Comparison of ENCODE assay signal across 1 cellular context in genomic region chr16:1492923-1493745, GRCh38.
TF ChIP-seq lines count a peak whose summit lies in the region.

TELO2 (plus strand) TSS chr16:1493360; CDS start chr16:1494282, 922 bp downstream.

TF ChIP-seq in K562, 482 proteins besides CTCF, POLR2A, EP300 and RAD21 (continued from another document and continues in another):
- TF ChIP-seq, protein P1, sequence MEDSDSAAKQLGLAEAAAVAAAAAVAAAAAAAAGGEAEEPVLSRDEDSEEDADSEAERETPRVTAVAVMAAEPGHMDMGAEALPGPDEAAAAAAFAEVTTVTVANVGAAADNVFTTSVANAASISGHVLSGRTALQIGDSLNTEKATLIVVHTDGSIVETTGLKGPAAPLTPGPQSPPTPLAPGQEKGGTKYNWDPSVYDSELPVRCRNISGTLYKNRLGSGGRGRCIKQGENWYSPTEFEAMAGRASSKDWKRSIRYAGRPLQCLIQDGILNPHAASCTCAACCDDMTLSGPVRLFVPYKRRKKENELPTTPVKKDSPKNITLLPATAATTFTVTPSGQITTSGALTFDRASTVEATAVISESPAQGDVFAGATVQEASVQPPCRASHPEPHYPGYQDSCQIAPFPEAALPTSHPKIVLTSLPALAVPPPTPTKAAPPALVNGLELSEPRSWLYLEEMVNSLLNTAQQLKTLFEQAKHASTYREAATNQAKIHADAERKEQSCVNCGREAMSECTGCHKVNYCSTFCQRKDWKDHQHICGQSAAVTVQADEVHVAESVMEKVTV (CRISPR knock-in tag; IDR thresholded peaks at IDR 0.05), result no peak
- TF ChIP-seq RFX7 (CRISPR knock-in tag; IDR thresholded peaks at IDR 0.05), result no peak
- peak; percentile 34; the same call in 1 of the 2 replicates for TF ChIP-seq MXI1 (IDR thresholded peaks at IDR 0.05; ENCODE audit: low read depth, low read length)
- peak; percentile 74 for TF ChIP-seq RBBP5 (IDR thresholded peaks at IDR 0.05; ENCODE audit: borderline replicate concordance, insufficient read depth, low read length, poor library complexity, severe bottlenecking)
- peak in 1 of 3 experiments; percentile 6 for TF ChIP-seq YY1 (IDR thresholded peaks at IDR 0.05; ENCODE audit: borderline replicate concordance in 1 of 3, control insufficient read depth in 1 of 3, extremely low read depth in 1 of 3, insufficient read depth in 3 of 3, insufficient read length in 1 of 3, insufficient replicate concordance in 2 of 3, low read depth in 1 of 3, low read length in 2 of 3)
- 0 out of 4 replicates have a peak, but pooled peaks of 1 of the 2 experiments have one; percentile 66 for TF ChIP-seq ARNT (IDR thresholded peaks at IDR 0.05)
- no peak for TF ChIP-seq ZNF140 (CRISPR knock-in tag; IDR thresholded peaks at IDR 0.05)
- no peak for TF ChIP-seq TRIM24 (IDR thresholded peaks at IDR 0.05)
- TF ChIP-seq MYC (IDR thresholded peaks at IDR 0.05; ENCODE audit: low read depth, low read length), result peak; percentile 95
- peak; percentile 86; the same call in 1 of the 2 replicates for TF ChIP-seq MYC (CRISPR knock-in tag; IDR thresholded peaks at IDR 0.05; ENCODE audit: borderline replicate concordance, low read depth)
- peak; percentile 83; the same call in 1 of the 2 replicates for TF ChIP-seq PHF8 (IDR thresholded peaks at IDR 0.05; ENCODE audit: borderline replicate concordance, low read length)
- peak; percentile 63; the same call in 1 of the 2 replicates for TF ChIP-seq HES1 (IDR thresholded peaks at IDR 0.05; ENCODE audit: low read depth)
- no peak for TF ChIP-seq SRSF9 (IDR thresholded peaks at IDR 0.05; ENCODE audit: borderline replicate concordance, low read depth, low read length)
- TF ChIP-seq ZEB2 (IDR thresholded peaks at IDR 0.05), result peak; percentile 100
- TF ChIP-seq NBN (IDR thresholded peaks at IDR 0.05; ENCODE audit: low read depth), result 0 out of 2 replicates have a peak, but pooled peaks have one; percentile 21
- no peak for TF ChIP-seq MYNN (IDR thresholded peaks at IDR 0.05)
- TF ChIP-seq MYNN (CRISPR knock-in tag; IDR thresholded peaks at IDR 0.05), result no peak
- 0 out of 2 replicates have a peak, but pooled peaks have one; percentile 6 for TF ChIP-seq OTX1 (CRISPR knock-in tag; IDR thresholded peaks at IDR 0.05)
- TF ChIP-seq, protein P2, sequence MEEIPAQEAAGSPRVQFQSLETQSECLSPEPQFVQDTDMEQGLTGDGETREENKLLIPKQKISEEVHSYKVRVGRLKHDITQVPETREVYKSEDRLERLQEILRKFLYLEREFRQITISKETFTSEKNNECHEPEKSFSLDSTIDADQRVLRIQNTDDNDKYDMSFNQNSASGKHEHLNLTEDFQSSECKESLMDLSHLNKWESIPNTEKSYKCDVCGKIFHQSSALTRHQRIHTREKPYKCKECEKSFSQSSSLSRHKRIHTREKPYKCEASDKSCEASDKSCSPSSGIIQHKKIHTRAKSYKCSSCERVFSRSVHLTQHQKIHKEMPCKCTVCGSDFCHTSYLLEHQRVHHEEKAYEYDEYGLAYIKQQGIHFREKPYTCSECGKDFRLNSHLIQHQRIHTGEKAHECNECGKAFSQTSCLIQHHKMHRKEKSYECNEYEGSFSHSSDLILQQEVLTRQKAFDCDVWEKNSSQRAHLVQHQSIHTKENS (CRISPR knock-in tag; IDR thresholded peaks at IDR 0.05), result no peak
- TF ChIP-seq, protein P3, sequence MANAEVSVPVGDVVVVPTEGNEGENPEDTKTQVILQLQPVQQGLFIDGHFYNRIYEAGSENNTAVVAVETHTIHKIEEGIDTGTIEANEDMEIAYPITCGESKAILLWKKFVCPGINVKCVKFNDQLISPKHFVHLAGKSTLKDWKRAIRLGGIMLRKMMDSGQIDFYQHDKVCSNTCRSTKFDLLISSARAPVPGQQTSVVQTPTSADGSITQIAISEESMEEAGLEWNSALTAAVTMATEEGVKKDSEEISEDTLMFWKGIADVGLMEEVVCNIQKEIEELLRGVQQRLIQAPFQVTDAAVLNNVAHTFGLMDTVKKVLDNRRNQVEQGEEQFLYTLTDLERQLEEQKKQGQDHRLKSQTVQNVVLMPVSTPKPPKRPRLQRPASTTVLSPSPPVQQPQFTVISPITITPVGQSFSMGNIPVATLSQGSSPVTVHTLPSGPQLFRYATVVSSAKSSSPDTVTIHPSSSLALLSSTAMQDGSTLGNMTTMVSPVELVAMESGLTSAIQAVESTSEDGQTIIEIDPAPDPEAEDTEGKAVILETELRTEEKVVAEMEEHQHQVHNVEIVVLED (CRISPR knock-in tag; IDR thresholded peaks at IDR 0.05), result peak; percentile 79
- TF ChIP-seq ZNF175 (CRISPR knock-in tag; IDR thresholded peaks at IDR 0.05; ENCODE audit: low read depth), result peak; percentile 82
- no peak for TF ChIP-seq TCF3 (CRISPR knock-in tag; IDR thresholded peaks at IDR 0.05)
- TF ChIP-seq GATAD2A (IDR thresholded peaks at IDR 0.05), result peak; percentile 22; the same call in 1 of the 2 replicates
- TF ChIP-seq GATAD2B (IDR thresholded peaks at IDR 0.05; ENCODE audit: borderline replicate concordance), result peak; percentile 67; the same call in 1 of the 2 replicates
- TF ChIP-seq ZHX1 (conservative IDR thresholded peaks at IDR 0.05; ENCODE audit: low read length), result 0 out of 2 replicates have a peak, but pooled peaks have one; percentile 16
- TF ChIP-seq, protein P4, sequence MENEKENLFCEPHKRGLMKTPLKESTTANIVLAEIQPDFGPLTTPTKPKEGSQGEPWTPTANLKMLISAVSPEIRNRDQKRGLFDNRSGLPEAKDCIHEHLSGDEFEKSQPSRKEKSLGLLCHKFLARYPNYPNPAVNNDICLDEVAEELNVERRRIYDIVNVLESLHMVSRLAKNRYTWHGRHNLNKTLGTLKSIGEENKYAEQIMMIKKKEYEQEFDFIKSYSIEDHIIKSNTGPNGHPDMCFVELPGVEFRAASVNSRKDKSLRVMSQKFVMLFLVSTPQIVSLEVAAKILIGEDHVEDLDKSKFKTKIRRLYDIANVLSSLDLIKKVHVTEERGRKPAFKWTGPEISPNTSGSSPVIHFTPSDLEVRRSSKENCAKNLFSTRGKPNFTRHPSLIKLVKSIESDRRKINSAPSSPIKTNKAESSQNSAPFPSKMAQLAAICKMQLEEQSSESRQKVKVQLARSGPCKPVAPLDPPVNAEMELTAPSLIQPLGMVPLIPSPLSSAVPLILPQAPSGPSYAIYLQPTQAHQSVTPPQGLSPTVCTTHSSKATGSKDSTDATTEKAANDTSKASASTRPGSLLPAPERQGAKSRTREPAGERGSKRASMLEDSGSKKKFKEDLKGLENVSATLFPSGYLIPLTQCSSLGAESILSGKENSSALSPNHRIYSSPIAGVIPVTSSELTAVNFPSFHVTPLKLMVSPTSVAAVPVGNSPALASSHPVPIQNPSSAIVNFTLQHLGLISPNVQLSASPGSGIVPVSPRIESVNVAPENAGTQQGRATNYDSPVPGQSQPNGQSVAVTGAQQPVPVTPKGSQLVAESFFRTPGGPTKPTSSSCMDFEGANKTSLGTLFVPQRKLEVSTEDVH (IDR thresholded peaks at IDR 0.05; ENCODE audit: low read depth, partially characterized antibody), result no peak
- TF ChIP-seq RERE (CRISPR knock-in tag; IDR thresholded peaks at IDR 0.05; ENCODE audit: borderline replicate concordance), result 0 out of 2 replicates have a peak, but pooled peaks have one; percentile 56
- TF ChIP-seq, protein P5, sequence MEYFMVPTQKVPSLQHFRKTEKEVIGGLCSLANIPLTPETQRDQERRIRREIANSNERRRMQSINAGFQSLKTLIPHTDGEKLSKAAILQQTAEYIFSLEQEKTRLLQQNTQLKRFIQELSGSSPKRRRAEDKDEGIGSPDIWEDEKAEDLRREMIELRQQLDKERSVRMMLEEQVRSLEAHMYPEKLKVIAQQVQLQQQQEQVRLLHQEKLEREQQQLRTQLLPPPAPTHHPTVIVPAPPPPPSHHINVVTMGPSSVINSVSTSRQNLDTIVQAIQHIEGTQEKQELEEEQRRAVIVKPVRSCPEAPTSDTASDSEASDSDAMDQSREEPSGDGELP (CRISPR knock-in tag; IDR thresholded peaks at IDR 0.05; ENCODE audit: borderline replicate concordance), result peak; percentile 77
- TF ChIP-seq E2F3 (CRISPR knock-in tag; IDR thresholded peaks at IDR 0.05), result no peak
- TF ChIP-seq ZFP30 (CRISPR knock-in tag; IDR thresholded peaks at IDR 0.05; ENCODE audit: borderline replicate concordance), result no peak
- TF ChIP-seq, protein P6, sequence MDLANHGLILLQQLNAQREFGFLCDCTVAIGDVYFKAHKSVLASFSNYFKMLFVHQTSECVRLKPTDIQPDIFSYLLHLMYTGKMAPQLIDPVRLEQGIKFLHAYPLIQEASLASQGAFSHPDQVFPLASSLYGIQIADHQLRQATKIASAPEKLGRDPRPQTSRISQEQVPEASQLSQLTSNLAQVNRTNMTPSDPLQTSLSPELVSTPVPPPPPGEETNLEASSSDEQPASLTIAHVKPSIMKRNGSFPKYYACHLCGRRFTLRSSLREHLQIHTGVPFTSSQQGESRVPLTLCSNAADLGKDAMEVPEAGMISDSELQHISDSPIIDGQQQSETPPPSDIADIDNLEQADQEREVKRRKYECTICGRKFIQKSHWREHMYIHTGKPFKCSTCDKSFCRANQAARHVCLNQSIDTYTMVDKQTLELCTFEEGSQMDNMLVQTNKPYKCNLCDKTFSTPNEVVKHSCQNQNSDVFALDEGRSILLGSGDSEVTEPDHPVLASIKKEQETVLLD (IDR thresholded peaks at IDR 0.05), result 0 out of 2 replicates have a peak, but pooled peaks have one; percentile 20
- TF ChIP-seq ZNF143 (CRISPR knock-in tag; IDR thresholded peaks at IDR 0.05), result peak; percentile 48; the same call in 1 of the 2 replicates
- TF ChIP-seq POLR2AphosphoS5 (IDR thresholded peaks at IDR 0.05; ENCODE audit: control insufficient read depth, insufficient read depth, low read depth, low read length), result peak; percentile 35; the same call in 1 of the 2 replicates
- 0 out of 2 replicates have a peak, but pooled peaks have one; percentile 61 for TF ChIP-seq HNRNPL (IDR thresholded peaks at IDR 0.05; ENCODE audit: low read depth, low read length)
- TF ChIP-seq ZNF134 (CRISPR knock-in tag; conservative IDR thresholded peaks at IDR 0.05), result no peak
- peak; percentile 38; the same call in 1 of the 2 replicates for TF ChIP-seq FOXP4 (CRISPR knock-in tag; IDR thresholded peaks at IDR 0.05; ENCODE audit: borderline replicate concordance)
